ENCODE assay signal across 10 cellular contexts in the genomic region with DNA sequence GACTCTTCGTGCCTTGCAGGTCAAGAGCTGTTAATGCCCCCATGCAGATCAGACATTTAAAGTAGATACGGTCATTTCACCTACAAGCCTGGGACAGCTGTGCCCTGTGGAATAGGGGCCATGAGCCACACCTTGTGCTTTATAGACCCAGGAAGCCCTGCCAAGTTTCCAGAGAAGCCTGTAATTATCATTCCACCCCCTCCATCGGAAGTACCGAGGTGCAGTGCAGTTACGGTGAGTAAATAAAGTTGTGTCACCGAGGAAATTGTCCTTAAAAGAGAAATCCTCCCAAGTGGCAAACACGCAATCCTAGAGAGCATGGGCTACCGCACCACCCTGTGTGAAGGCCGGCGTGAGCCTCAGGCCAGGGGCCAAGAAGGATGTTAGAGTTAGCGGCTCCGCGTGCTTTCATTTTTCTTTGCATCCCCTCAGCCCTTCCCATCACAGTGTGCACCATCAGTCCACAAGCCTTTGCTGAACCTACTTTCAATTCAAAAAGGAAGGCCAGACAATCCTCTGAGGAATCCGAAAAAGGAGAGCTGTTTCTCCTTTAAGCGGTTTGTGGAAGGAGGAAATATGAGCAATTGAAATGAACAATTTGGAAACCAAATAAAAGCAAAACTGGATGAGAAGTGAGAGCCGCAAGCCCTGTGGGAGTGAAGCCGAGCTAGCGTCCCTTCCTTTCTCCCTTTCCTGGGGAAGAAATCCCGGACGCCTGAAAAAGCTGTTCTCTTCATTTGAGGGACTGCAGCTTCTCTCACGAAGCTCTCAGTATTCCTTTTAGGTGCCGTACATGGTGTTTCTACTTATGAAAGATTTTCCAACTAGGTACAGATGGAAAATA.
DNase-seq lines count a peak whose midpoint lies in the region; ATAC-seq and TF ChIP-seq lines count a peak whose summit lies in the region.
"Had no signal": no experiment of that assay in that cellular context is flagged by ENCODE, and none has a peak within 500 bp of the region (broad histone marks: within the 10 kb centered on the region; RNA-seq: fewer than 3 reads in every experiment).

No MANE protein-coding gene starts in this region.

- H3K36me3 ChIP-seq in HAP-1 (replicated peaks) (no peaks in the 10 kb centered on the region), RWPE2 (ENCODE audit: low read depth) (no peaks in the 10 kb centered on the region), lower lobe of right lung (no peaks in the 10 kb centered on the region), thoracic aorta (no peaks in the 10 kb centered on the region)

- intact Hi-C loops in lower lobe of right lung (cut with DNase I): loop anchor here (10.0 kb wide), 1 partner anchor 112 kb away; no protein-coding TSS in a partner anchor

- H3K27ac ChIP-seq in RWPE2 (ENCODE audit: poor library complexity, severe bottlenecking) (no peak overlapping the region), lower lobe of right lung (no peak overlapping the region), thoracic aorta (no peak overlapping the region)

- ATAC-seq in RWPE2 (ENCODE audit: low read depth): peak; percentile 49
- no peak for ATAC-seq in lower lobe of right lung
- no peak for ATAC-seq in thoracic aorta (ENCODE audit: insufficient number of reproducible peaks, low FRiP score, low read depth)
- ATAC-seq in GM21529 (IDR thresholded peaks at IDR 0.05; ENCODE audit: unreplicated experiment): no peak
- ATAC-seq: stimulated activated naive CD8-positive, alpha-beta T cell treated with anti-CD3 and anti-CD28 coated beads, Interleukin-15, Interleukin-2, amounts not matched to agents 100 U/mL and 50 U/mL, for 24 hours had no signal

- H3K9me3 ChIP-seq in HAP-1 (no peaks in the 10 kb centered on the region), RWPE2 (ENCODE audit: severe bottlenecking) (no peaks in the 10 kb centered on the region), lower lobe of right lung (no peaks in the 10 kb centered on the region), thoracic aorta (no peaks in the 10 kb centered on the region)

- no peaks in the 10 kb centered on the region for H3K27me3 ChIP-seq in HAP-1 (ENCODE audit: low read depth)
- peaks cover 35% of the 10 kb centered on the region for H3K27me3 ChIP-seq in RWPE2 (ENCODE audit: insufficient read depth, poor library complexity, severe bottlenecking)
- H3K27me3 ChIP-seq in lower lobe of right lung (ENCODE audit: low read depth): peaks cover 19% of the 10 kb centered on the region
- H3K27me3 ChIP-seq in thoracic aorta (replicated peaks; ENCODE audit: insufficient read depth): no peaks in the 10 kb centered on the region

- H3K4me3 ChIP-seq in HAP-1: no peak overlapping the region
- H3K4me3 ChIP-seq in RWPE2 (ENCODE audit: severe bottlenecking): no peak overlapping the region
- H3K4me3 ChIP-seq in lower lobe of right lung: peak overlapping the region; percentile 32
- H3K4me3 ChIP-seq in thoracic aorta: peak overlapping the region; percentile 67

- in situ Hi-C loops in HAP-1 (cut with MboI; ENCODE audit: low sequenced_read_pairs): no loop called here

- TF ChIP-seq CTCF in RWPE2 (IDR thresholded peaks at IDR 0.05; ENCODE audit: poor library complexity, severe bottlenecking) (no peak), lower lobe of right lung (IDR thresholded peaks at IDR 0.05) (no peak), thoracic aorta (IDR thresholded peaks at IDR 0.05) (no peak)

- peaks cover 58% of the 10 kb centered on the region for H3K4me1 ChIP-seq in HAP-1
- H3K4me1 ChIP-seq in RWPE2 (ENCODE audit: insufficient read depth, poor library complexity, severe bottlenecking): no peaks in the 10 kb centered on the region
- H3K4me1 ChIP-seq in lower lobe of right lung: peaks cover 5% of the 10 kb centered on the region
- H3K4me1 ChIP-seq in thoracic aorta (ENCODE audit: control insufficient read depth in 1 of 2, low read depth in 2 of 2): peaks cover 0 to 7% of the 10 kb centered on the region in 2 donors

- DNase-seq in HAP-1 (ENCODE audit: low spot score in 2 of 2) (peak; percentile 61 to 79), RWPE2 (ENCODE audit: low spot score) (no peak), lower lobe of right lung (no peak), thoracic aorta (ENCODE audit: low spot score) (no peak), GOT3 (lab: John Stamatoyannopoulos, UW) (no peak), T-helper 2 cell (no peak)
- DNase-seq: activated CD4-positive, CD25-positive, alpha-beta regulatory T cell; NCI-H1694; stimulated activated naive CD8-positive, alpha-beta T cell treated with anti-CD3 and anti-CD28 coated beads, Interleukin-15, Interleukin-2, amounts not matched to agents 100 U/mL and 50 U/mL, for 24 hours had no signal

Comparison
In these comparisons a context has a peak if more than half of its experiments do, and no peak if none do; other contexts are left out.
1. DNase-seq: peak in HAP-1 (2 of 2); none in RWPE2 (single experiment), lower lobe of right lung (single experiment), thoracic aorta (single experiment), GOT3 (single experiment) and T-helper 2 cell (0 of 5).
2. H3K4me3 ChIP-seq: peak in lower lobe of right lung (single experiment) and thoracic aorta (single experiment); none in HAP-1 (single experiment) and RWPE2 (single experiment).